Comparison of ENCODE assay signal across 21 cellular contexts in genomic region chr4:123312951-123313592, GRCh38.
DNase-seq lines count a peak whose midpoint lies in the region; ATAC-seq and TF ChIP-seq lines count a peak whose summit lies in the region.
"Had no signal": no experiment of that assay in that cellular context is flagged by ENCODE, and none has a peak within 500 bp of the region (broad histone marks: within the 10 kb centered on the region; RNA-seq: fewer than 3 reads in every experiment).

No MANE protein-coding gene starts in this region.

- peaks cover 27% of the 10 kb centered on the region for H3K36me3 Mint-ChIP-seq in GM23338 (ENCODE audit: low read depth)
- H3K36me3 Mint-ChIP-seq in neural crest cell (ENCODE audit: low read depth) = peaks cover 5% of the 10 kb centered on the region
- no peaks in the 10 kb centered on the region for H3K36me3 Mint-ChIP-seq in Calu3 (ENCODE audit: insufficient read depth, unreplicated experiment)

- H3F3A ChIP-seq in GM23338 (replicated peaks; ENCODE audit: low read depth) = no peaks in the 10 kb centered on the region

- H3K9me3 ChIP-seq in hepatocyte (ENCODE audit: low read depth) = no peaks in the 10 kb centered on the region
- no peaks in the 10 kb centered on the region for H3K9me3 ChIP-seq in body of pancreas
- H3K9me3 ChIP-seq: BE2C had no signal

- H3K4me3 ChIP-seq in GM23338 (no peak overlapping the region), hepatocyte (no peak overlapping the region), body of pancreas (no peak overlapping the region)
- H3K4me3 ChIP-seq: GM12878 had no signal

- no peaks in the 10 kb centered on the region for H3K27me3 Mint-ChIP-seq in GM23338 (ENCODE audit: insufficient read depth, low read depth, poor library complexity)
- H3K27me3 Mint-ChIP-seq in neural crest cell (ENCODE audit: low read depth) = no peaks in the 10 kb centered on the region
- no peaks in the 10 kb centered on the region for H3K27me3 Mint-ChIP-seq in Calu3 (ENCODE audit: unreplicated experiment)
- H3K27me3 Mint-ChIP-seq: CD4-positive, alpha-beta T cell had no signal

- H3K4me1 ChIP-seq in GM23338 (ENCODE audit: insufficient read depth) (peaks cover 18% of the 10 kb centered on the region), hepatocyte (ENCODE audit: insufficient read depth) (no peaks in the 10 kb centered on the region), body of pancreas (no peaks in the 10 kb centered on the region)
- H3K4me1 ChIP-seq: BE2C had no signal

- H3K4me2 ChIP-seq in GM23338 (no peak overlapping the region), hepatocyte (peak overlapping the region; percentile 14)

- TF ChIP-seq CTCF in GM23338 (conservative IDR thresholded peaks at IDR 0.05; ENCODE audit: low read depth in 2 of 2) (no peak), hepatocyte (IDR thresholded peaks at IDR 0.05; ENCODE audit: poor library complexity) (no peak), neural crest cell (conservative IDR thresholded peaks at IDR 0.05) (no peak), body of pancreas (IDR thresholded peaks at IDR 0.05) (no peak), Calu3 (IDR thresholded peaks at IDR 0.05; ENCODE audit: unreplicated experiment) (no peak)

- WGBS in hepatocyte (ENCODE audit: low lambda C conversion rate, missing lambda C conversion rate) = 61% methylated on average over 10 of the region's 10 CpGs
- WGBS in body of pancreas, 2 donors = 81 to 85% methylated on average over 10 of the region's 10 CpGs

- H3K27ac ChIP-seq in GM23338 (ENCODE audit: low read depth) = no peak overlapping the region
- H3K27ac ChIP-seq in hepatocyte = no peak overlapping the region
- no peak overlapping the region for H3K27ac ChIP-seq in body of pancreas

- H2AFZ ChIP-seq in GM23338 (no peak overlapping the region), hepatocyte (peak overlapping the region; percentile 8)

- intact Hi-C loops in body of pancreas (cut with DNase I) (no loop called here), Calu3 (cut with micrococcal nuclease; ENCODE audit: unreplicated experiment) (no loop called here)

- H4K20me1 ChIP-seq in GM23338 (replicated peaks; ENCODE audit: insufficient read depth) (no peaks in the 10 kb centered on the region), hepatocyte (ENCODE audit: insufficient read depth, poor library complexity, severe bottlenecking) (no peaks in the 10 kb centered on the region)

- H3K9me3 Mint-ChIP-seq in GM23338 (peaks cover 8% of the 10 kb centered on the region; the same call in 2 of the 3 replicates), neural crest cell (peaks cover 3% of the 10 kb centered on the region), Calu3 (ENCODE audit: low read depth, unreplicated experiment) (no peaks in the 10 kb centered on the region)

- CTCF ChIA-PET in Calu3 (lab: Charles Lee) = no interaction called here

- BruUV-seq in Calu3 (replicated peaks; lab: Mats Ljungman, UMichigan) = no TSS peak

- H3K27ac Mint-ChIP-seq in GM23338 = no peak overlapping the region; the same call in 1 of the 2 replicates
- H3K27ac Mint-ChIP-seq in neural crest cell (ENCODE audit: unreplicated experiment) = peak overlapping the region; percentile 89
- H3K27ac Mint-ChIP-seq in Calu3 (ENCODE audit: unreplicated experiment) = no peak overlapping the region
- H3K27ac Mint-ChIP-seq: CD4-positive, alpha-beta T cell had no signal

- peak; percentile 56 for ATAC-seq in GM23338
- ATAC-seq in body of pancreas = no peak
- ATAC-seq in GM18511 (IDR thresholded peaks at IDR 0.05; ENCODE audit: unreplicated experiment) = no peak
- ATAC-seq: GM12878, PC-3 had no signal

- H3K79me2 ChIP-seq in GM23338 (replicated peaks; ENCODE audit: insufficient read depth) (no peaks in the 10 kb centered on the region), hepatocyte (no peaks in the 10 kb centered on the region)

- H3K4me3 Mint-ChIP-seq in GM23338 = no peak overlapping the region
- peak overlapping the region; percentile 61 for H3K4me3 Mint-ChIP-seq in neural crest cell
- no peak overlapping the region for H3K4me3 Mint-ChIP-seq in Calu3 (ENCODE audit: low read depth, unreplicated experiment)
- H3K4me3 Mint-ChIP-seq: CD4-positive, alpha-beta T cell had no signal

- DNase-seq in GM23338 (ENCODE audit: low spot score) (peak; percentile 11), amniotic epithelial cell (ENCODE audit: low read depth) (peak; percentile 56), hepatocyte (ENCODE audit: low spot score) (no peak), neural crest cell (ENCODE audit: low read depth, low spot score) (peak; percentile 21), body of pancreas (no peak), Calu3 (no peak), NCI-H69 (lab: John Stamatoyannopoulos, UW) (no peak)
- DNase-seq: BE2C; CD4-positive, alpha-beta T cell; DMS53; EL; KBM-7; NCI-H1105 treated with DMSO at 0.1 percent for 48 hours; NCI-H187; NCI-H2227 treated with DMSO at 0.1 percent for 48 hours; NCI-H524; PC-3; RPMI8226; SHP77 treated with DMSO at 0.1 percent for 48 hours had no signal

- no peak for TF ChIP-seq POLR2A in body of pancreas (IDR thresholded peaks at IDR 0.05)

- H3K36me3 ChIP-seq in GM23338 (ENCODE audit: insufficient read depth) = 0 out of 2 replicates have a peak, but pooled peaks cover 3% of the 10 kb centered on the region
- no peaks in the 10 kb centered on the region for H3K36me3 ChIP-seq in hepatocyte (replicated peaks; ENCODE audit: insufficient read depth, low read depth)
- no peaks in the 10 kb centered on the region for H3K36me3 ChIP-seq in body of pancreas (replicated peaks in 1 of 2; ENCODE audit: insufficient read depth in 1 of 2, low read depth in 2 of 2)
- H3K36me3 ChIP-seq: BE2C had no signal

- H3K9me2 ChIP-seq in GM23338 (ENCODE audit: insufficient read depth) (no peaks in the 10 kb centered on the region), hepatocyte (replicated peaks; ENCODE audit: insufficient read depth) (no peaks in the 10 kb centered on the region)

- no peaks in the 10 kb centered on the region for H3K27me3 ChIP-seq in GM23338 (ENCODE audit: insufficient read depth)
- no peaks in the 10 kb centered on the region for H3K27me3 ChIP-seq in hepatocyte
- H3K27me3 ChIP-seq in body of pancreas = no peaks in the 10 kb centered on the region
- H3K27me3 ChIP-seq: BE2C had no signal

- H3K4me1 Mint-ChIP-seq in GM23338 (peaks cover 14% of the 10 kb centered on the region), neural crest cell (peaks cover 51% of the 10 kb centered on the region), Calu3 (ENCODE audit: low read depth, unreplicated experiment) (no peaks in the 10 kb centered on the region)

TF ChIP-seq in GM23338, 12 proteins besides CTCF, POLR2A, EP300 and RAD21 (continues in another document):
- TF ChIP-seq STAT1 (IDR thresholded peaks at IDR 0.05; ENCODE audit: unreplicated experiment) = no peak
- no peak for TF ChIP-seq JUNB (IDR thresholded peaks at IDR 0.05; ENCODE audit: unreplicated experiment)
- TF ChIP-seq NANOG (IDR thresholded peaks at IDR 0.05; ENCODE audit: borderline replicate concordance) = no peak
- TF ChIP-seq REST (IDR thresholded peaks at IDR 0.05; ENCODE audit: unreplicated experiment) = no peak
- TF ChIP-seq EZH2 (IDR thresholded peaks at IDR 0.05; ENCODE audit: low read depth, unreplicated experiment) = no peak
- no peak for TF ChIP-seq EZH2phosphoT487 (IDR thresholded peaks at IDR 0.05; ENCODE audit: unreplicated experiment)
- TF ChIP-seq ZNF331 (CRISPR knock-in tag; IDR thresholded peaks at IDR 0.05; ENCODE audit: low read depth) = no peak

Comparison
In these comparisons a context has a peak if more than half of its experiments do, and no peak if none do; other contexts are left out.
1. DNase-seq: peak in GM23338 (single experiment), amniotic epithelial cell (single experiment) and neural crest cell (single experiment); none in hepatocyte (single experiment), body of pancreas (0 of 4), Calu3 (single experiment) and NCI-H69 (single experiment).